ENCODE assay signal across 25 cellular contexts in genomic region chr2:217512728-217513127, GRCh38.
"Had no signal": no experiment of that assay in that cellular context is flagged by ENCODE, and none has a peak within 500 bp of the region (broad histone marks: within the 10 kb centered on the region; RNA-seq: fewer than 3 reads in every experiment).

No MANE protein-coding gene starts in this region.

- H3K27ac Mint-ChIP-seq: activated B cell treated with CpG ODN at 0.5 μM for 24 hours; activated CD4-positive, alpha-beta T cell treated with anti-CD3 and anti-CD28 coated beads for 36 hours; activated CD8-positive, alpha-beta memory T cell treated with anti-CD3 and anti-CD28 coated beads, Interleukin-2, amount 10 ng/mL, durations not matched to agents 7 days and 5 days; activated CD8-positive, alpha-beta T cell treated with anti-CD3 and anti-CD28 coated beads, Interleukin-2, amount 10 ng/mL, durations not matched to agents 7 days and 5 days; activated naive CD4-positive, alpha-beta T cell treated with anti-CD3 and anti-CD28 coated beads, Interleukin-2, amount 50 U/mL, for 72 hours; activated T-helper 2 cell treated with anti-CD3 and anti-CD28 coated beads, Interferon-gamma antibody, Interleukin-2, Interleukin-4, amounts not matched to agents 10 μg/mL and 5 μg/mL and 100 μg/mL, durations not matched to agents 14 hours and 24 hours and 36 hours; immature natural killer cell; naive thymus-derived CD8-positive, alpha-beta T cell had no signal

- H3K9me3 ChIP-seq: adrenal gland, gastroesophageal sphincter, tibial nerve had no signal

- H3K27me3 ChIP-seq: adrenal gland, brain microvascular endothelial cell, dorsolateral prefrontal cortex, gastroesophageal sphincter, tibial nerve had no signal

- H3K36me3 Mint-ChIP-seq: activated CD8-positive, alpha-beta memory T cell treated with anti-CD3 and anti-CD28 coated beads, Interleukin-2, amount 10 ng/mL, durations not matched to agents 7 days and 5 days; activated naive CD4-positive, alpha-beta T cell treated with anti-CD3 and anti-CD28 coated beads, Interleukin-2, amount 50 U/mL, for 72 hours; immature natural killer cell; naive thymus-derived CD8-positive, alpha-beta T cell had no signal

- H3K4me1 Mint-ChIP-seq: activated B cell treated with CpG ODN at 0.5 μM for 24 hours; activated CD8-positive, alpha-beta memory T cell treated with anti-CD3 and anti-CD28 coated beads, Interleukin-2, amount 10 ng/mL, durations not matched to agents 7 days and 5 days; immature natural killer cell had no signal

- DNase-seq: activated B cell treated with CpG ODN at 0.5 μM for 24 hours; activated CD4-positive, alpha-beta T cell treated with anti-CD3 and anti-CD28 coated beads for 36 hours; activated CD8-positive, alpha-beta memory T cell treated with anti-CD3 and anti-CD28 coated beads, Interleukin-2, amount 10 ng/mL, durations not matched to agents 7 days and 5 days; activated CD8-positive, alpha-beta T cell treated with anti-CD3 and anti-CD28 coated beads, Interleukin-2, amount 10 ng/mL, durations not matched to agents 7 days and 5 days; activated T-cell treated with anti-CD3 and anti-CD28 coated beads, Interleukin-2, amount 50 U/mL, for 48 hours; aorta; dorsolateral prefrontal cortex; effector memory CD4-positive, alpha-beta T cell; erythroblast; head of caudate nucleus; hypothalamus; immature natural killer cell; midbrain; naive thymus-derived CD8-positive, alpha-beta T cell; posterior cingulate gyrus; right cardiac atrium; stimulated activated CD4-positive, alpha-beta T cell treated with anti-CD3 and anti-CD28 coated beads, Interleukin-2, amount 100 ng/mL, for 48 hours; stimulated activated naive CD4-positive, alpha-beta T cell treated with Interleukin-2 at 50 U/mL for 16 hours had no signal

- H3K4me3 ChIP-seq: adrenal gland, coronary artery, dorsolateral prefrontal cortex, gastroesophageal sphincter, tibial nerve had no signal

- H3K36me3 ChIP-seq: adrenal gland, brain microvascular endothelial cell, gastroesophageal sphincter, tibial nerve had no signal

- H3K9me3 Mint-ChIP-seq: activated B cell treated with CpG ODN at 0.5 μM for 24 hours; activated naive CD4-positive, alpha-beta T cell treated with anti-CD3 and anti-CD28 coated beads, Interleukin-2, amount 50 U/mL, for 72 hours; activated T-helper 2 cell treated with anti-CD3 and anti-CD28 coated beads, Interferon-gamma antibody, Interleukin-2, Interleukin-4, amounts not matched to agents 10 μg/mL and 5 μg/mL and 100 μg/mL, durations not matched to agents 14 hours and 24 hours and 36 hours; immature natural killer cell; naive thymus-derived CD8-positive, alpha-beta T cell had no signal

- H3K27ac ChIP-seq: brain microvascular endothelial cell, coronary artery, dorsolateral prefrontal cortex, gastroesophageal sphincter, tibial nerve had no signal

- ATAC-seq: activated CD4-positive, alpha-beta T cell treated with anti-CD3 and anti-CD28 coated beads for 36 hours; activated CD8-positive, alpha-beta memory T cell treated with anti-CD3 and anti-CD28 coated beads, Interleukin-2, amount 10 ng/mL, durations not matched to agents 7 days and 5 days; activated CD8-positive, alpha-beta T cell treated with anti-CD3 and anti-CD28 coated beads, Interleukin-2, amount 10 ng/mL, durations not matched to agents 7 days and 5 days; gastroesophageal sphincter; naive thymus-derived CD8-positive, alpha-beta T cell; right cardiac atrium had no signal

- H3K27me3 Mint-ChIP-seq: activated CD8-positive, alpha-beta memory T cell treated with anti-CD3 and anti-CD28 coated beads, Interleukin-2, amount 10 ng/mL, durations not matched to agents 7 days and 5 days had no signal

- H3K4me3 Mint-ChIP-seq: activated B cell treated with CpG ODN at 0.5 μM for 24 hours; activated CD4-positive, alpha-beta T cell treated with anti-CD3 and anti-CD28 coated beads for 36 hours; activated CD8-positive, alpha-beta memory T cell treated with anti-CD3 and anti-CD28 coated beads, Interleukin-2, amount 10 ng/mL, durations not matched to agents 7 days and 5 days; activated CD8-positive, alpha-beta T cell treated with anti-CD3 and anti-CD28 coated beads, Interleukin-2, amount 10 ng/mL, durations not matched to agents 7 days and 5 days; immature natural killer cell; naive thymus-derived CD8-positive, alpha-beta T cell had no signal
